ENCODE assay signal across 10 cellular contexts in the genomic region with DNA sequence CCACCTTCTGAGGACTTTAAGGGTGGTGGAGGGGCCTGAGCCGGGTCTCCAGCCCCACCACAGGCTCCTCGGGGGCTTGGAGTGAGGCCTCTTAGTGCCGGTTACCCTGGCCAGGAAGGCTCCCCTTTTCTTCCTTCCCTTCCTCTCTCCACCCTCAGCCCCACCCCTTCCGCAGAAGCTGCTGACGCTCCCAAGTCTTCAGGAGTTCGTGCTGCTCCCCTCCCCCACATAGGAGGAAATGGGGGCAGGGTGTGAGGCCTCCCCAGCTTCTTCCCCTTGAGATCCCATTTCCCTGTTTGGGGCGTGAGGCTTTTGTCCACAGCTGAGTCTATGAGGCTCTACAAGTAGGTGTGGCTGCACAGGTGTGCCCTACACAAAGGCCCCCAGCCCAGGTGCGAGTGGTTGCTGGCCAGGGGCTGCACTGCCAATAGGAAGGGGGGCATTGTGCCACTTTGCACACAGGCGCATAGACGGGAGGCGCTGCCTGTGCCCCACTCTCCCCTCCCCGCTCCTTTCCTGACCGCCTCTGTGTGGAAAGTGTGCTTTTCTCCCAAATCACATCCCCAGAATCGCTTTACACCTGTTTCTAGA. TPM values are rescaled to one million over a fixed set of nuclear protein-coding genes. Genes with fewer than 3 reads are reported as not detected.
A peak's percentile ranks its signal among the peaks of the same experiment; 100 is the strongest.
DNase-seq lines count a peak whose midpoint lies in the region; ATAC-seq and TF ChIP-seq lines count a peak whose summit lies in the region.
"Had no signal": no experiment of that assay in that cellular context is flagged by ENCODE, and none has a peak within 500 bp of the region (broad histone marks: within the 10 kb centered on the region; RNA-seq: fewer than 3 reads in every experiment).

No MANE protein-coding gene starts in this region.

- intact Hi-C loops in activated T-helper 1 cell treated with anti-CD3 and anti-CD28 coated beads, Interleukin-12 subunit alpha, Interleukin-12 subunit beta, Interleukin-2, Interleukin-4 antibody, amounts not matched to agents 30 ng/mL and 10 ng/mL and 1 ng/mL, durations not matched to agents 14 hours and 24 hours and 36 hours (cut with micrococcal nuclease): no loop called here

- peaks cover 7% of the 10 kb centered on the region for H3K36me3 ChIP-seq in suprapubic skin

- DNase-seq in NCI-H748 (lab: John Stamatoyannopoulos, UW; ENCODE audit: unreplicated experiment) (peak; percentile 44), NCI-H748 treated with DMSO at 0.1 percent for 48 hours (lab: John Stamatoyannopoulos, UW) (no peak), left kidney (ENCODE audit: low read depth, low spot score) (peak; percentile 50), suprapubic skin (ENCODE audit: low spot score in 2 of 2) (peak in 1 of 2 donors; percentile 81), germinal center (ENCODE audit: low spot score) (no peak)
- no peak for DNase-seq in activated T-helper 1 cell treated with anti-CD3 and anti-CD28 coated beads, Interleukin-12 subunit alpha, Interleukin-12 subunit beta, Interleukin-2, Interleukin-4 antibody, amounts not matched to agents 30 ng/mL and 10 ng/mL and 1 ng/mL, durations not matched to agents 14 hours and 24 hours and 36 hours (ENCODE audit: low spot score)
- no peak for DNase-seq in stimulated activated CD4-positive, alpha-beta T cell treated with anti-CD3 and anti-CD28 coated beads, Interleukin-15, amount 100 ng/mL, for 24 hours
- DNase-seq: NCI-H510A had no signal

- no peaks in the 10 kb centered on the region for H3K9me3 ChIP-seq in suprapubic skin

- no peaks in the 10 kb centered on the region for H3K27me3 Mint-ChIP-seq in activated T-helper 1 cell treated with anti-CD3 and anti-CD28 coated beads, Interleukin-12 subunit alpha, Interleukin-12 subunit beta, Interleukin-2, Interleukin-4 antibody, amounts not matched to agents 30 ng/mL and 10 ng/mL and 1 ng/mL, durations not matched to agents 14 hours and 24 hours and 36 hours (ENCODE audit: insufficient read depth)
- H3K27me3 Mint-ChIP-seq: stimulated activated naive CD8-positive, alpha-beta T cell treated with anti-CD3 and anti-CD28 coated beads, Interleukin-15, Interleukin-2, amounts not matched to agents 100 ng/mL and 50 ng/mL, for 24 hours had no signal

- H3K4me1 ChIP-seq in suprapubic skin: peaks cover 37% of the 10 kb centered on the region

- peak overlapping the region; percentile 73 for H3K4me3 Mint-ChIP-seq in activated T-helper 1 cell treated with anti-CD3 and anti-CD28 coated beads, Interleukin-12 subunit alpha, Interleukin-12 subunit beta, Interleukin-2, Interleukin-4 antibody, amounts not matched to agents 30 ng/mL and 10 ng/mL and 1 ng/mL, durations not matched to agents 14 hours and 24 hours and 36 hours
- H3K4me3 Mint-ChIP-seq: stimulated activated naive CD8-positive, alpha-beta T cell treated with anti-CD3 and anti-CD28 coated beads, Interleukin-15, Interleukin-2, amounts not matched to agents 100 ng/mL and 50 ng/mL, for 24 hours had no signal

- H3K9me3 Mint-ChIP-seq in activated T-helper 1 cell treated with anti-CD3 and anti-CD28 coated beads, Interleukin-12 subunit alpha, Interleukin-12 subunit beta, Interleukin-2, Interleukin-4 antibody, amounts not matched to agents 30 ng/mL and 10 ng/mL and 1 ng/mL, durations not matched to agents 14 hours and 24 hours and 36 hours: no peaks in the 10 kb centered on the region
- H3K9me3 Mint-ChIP-seq: stimulated activated naive CD8-positive, alpha-beta T cell treated with anti-CD3 and anti-CD28 coated beads, Interleukin-15, Interleukin-2, amounts not matched to agents 100 ng/mL and 50 ng/mL, for 24 hours had no signal

- peaks cover 58% of the 10 kb centered on the region for H3K4me1 Mint-ChIP-seq in activated T-helper 1 cell treated with anti-CD3 and anti-CD28 coated beads, Interleukin-12 subunit alpha, Interleukin-12 subunit beta, Interleukin-2, Interleukin-4 antibody, amounts not matched to agents 30 ng/mL and 10 ng/mL and 1 ng/mL, durations not matched to agents 14 hours and 24 hours and 36 hours (ENCODE audit: low read depth)

- H3K27me3 ChIP-seq in suprapubic skin: no peaks in the 10 kb centered on the region

- TF ChIP-seq POLR2A in suprapubic skin (IDR thresholded peaks at IDR 0.05): no peak

- 57% methylated on average over 14 of the region's 14 CpGs for WGBS in suprapubic skin

- H3K36me3 Mint-ChIP-seq in activated T-helper 1 cell treated with anti-CD3 and anti-CD28 coated beads, Interleukin-12 subunit alpha, Interleukin-12 subunit beta, Interleukin-2, Interleukin-4 antibody, amounts not matched to agents 30 ng/mL and 10 ng/mL and 1 ng/mL, durations not matched to agents 14 hours and 24 hours and 36 hours (ENCODE audit: low read depth): peaks cover 8% of the 10 kb centered on the region

- no peak for ATAC-seq in GM21723 (IDR thresholded peaks at IDR 0.05; ENCODE audit: unreplicated experiment)

- H3K27ac ChIP-seq in suprapubic skin: peak overlapping the region; percentile 48

- H3K27ac Mint-ChIP-seq in activated T-helper 1 cell treated with anti-CD3 and anti-CD28 coated beads, Interleukin-12 subunit alpha, Interleukin-12 subunit beta, Interleukin-2, Interleukin-4 antibody, amounts not matched to agents 30 ng/mL and 10 ng/mL and 1 ng/mL, durations not matched to agents 14 hours and 24 hours and 36 hours: peak overlapping the region; percentile 67
- H3K27ac Mint-ChIP-seq: stimulated activated naive CD8-positive, alpha-beta T cell treated with anti-CD3 and anti-CD28 coated beads, Interleukin-15, Interleukin-2, amounts not matched to agents 100 ng/mL and 50 ng/mL, for 24 hours had no signal

- H3K4me3 ChIP-seq in suprapubic skin: peak overlapping the region; percentile 33

- no peak for TF ChIP-seq CTCF in suprapubic skin (IDR thresholded peaks at IDR 0.05)

- TF ChIP-seq EP300 in suprapubic skin (IDR thresholded peaks at IDR 0.05): no peak

RNA-seq across cellular contexts. Expression of gene CALML4, which starts 0.9 kb away (rescaled TPM):
- 12.1 and 13.1 TPM in 2 replicates for total RNA-seq in activated T-helper 1 cell treated with anti-CD3 and anti-CD28 coated beads, Interleukin-12 subunit alpha, Interleukin-12 subunit beta, Interleukin-2, Interleukin-4 antibody, amounts not matched to agents 30 ng/mL and 10 ng/mL and 1 ng/mL, durations not matched to agents 14 hours and 24 hours and 36 hours
- 10 to 100 TPM in 1 of 4 donors, 1 to 10 TPM in 3; 2.4 to 13.6 (median 4.8) TPM for total RNA-seq in suprapubic skin

RNA-seq across cellular contexts. Expression of gene CLN6, which starts 23.5 kb away (rescaled TPM):
- 95.3 and 98.3 TPM in 2 replicates for total RNA-seq in activated T-helper 1 cell treated with anti-CD3 and anti-CD28 coated beads, Interleukin-12 subunit alpha, Interleukin-12 subunit beta, Interleukin-2, Interleukin-4 antibody, amounts not matched to agents 30 ng/mL and 10 ng/mL and 1 ng/mL, durations not matched to agents 14 hours and 24 hours and 36 hours
- total RNA-seq in suprapubic skin: 10 to 100 TPM; 20.3 to 38.1 (median 27.9) TPM

Comparison
In these comparisons a context has a peak if more than half of its experiments do, and no peak if none do; other contexts are left out.
1. DNase-seq: peak in NCI-H748 (single experiment) and left kidney (single experiment); none in NCI-H748 treated with DMSO at 0.1 percent for 48 hours (single experiment), activated T-helper 1 cell treated with anti-CD3 and anti-CD28 coated beads, Interleukin-12 subunit alpha, Interleukin-12 subunit beta, Interleukin-2, Interleukin-4 antibody, amounts not matched to agents 30 ng/mL and 10 ng/mL and 1 ng/mL, durations not matched to agents 14 hours and 24 hours and 36 hours (single experiment), germinal center (single experiment) and stimulated activated CD4-positive, alpha-beta T cell treated with anti-CD3 and anti-CD28 coated beads, Interleukin-15, amount 100 ng/mL, for 24 hours (single experiment).